ENCODE assay signal across 21 cellular contexts in genomic region chr4:5810770-5811430, GRCh38.
DNase-seq lines count a peak whose midpoint lies in the region; ATAC-seq and TF ChIP-seq lines count a peak whose summit lies in the region.
"Had no signal": no experiment of that assay in that cellular context is flagged by ENCODE, and none has a peak within 500 bp of the region (broad histone marks: within the 10 kb centered on the region; RNA-seq: fewer than 3 reads in every experiment).

No MANE protein-coding gene starts in this region.

- H3K4me3 Mint-ChIP-seq in endothelial cell (ENCODE audit: unreplicated experiment) (peak overlapping the region; percentile 8), Caco-2 (ENCODE audit: unreplicated experiment) (no peak overlapping the region)
- H3K4me3 Mint-ChIP-seq: B cell; CD8-positive, alpha-beta T cell; GM23338; HFFc6; IgD-negative memory B cell had no signal

- POLR2A ChIA-PET in Caco-2 (lab: Charles Lee) = no interaction called here

- intact Hi-C loops in cardiac septum (cut with DNase I) = loop anchor here (5.0 kb wide), 1 partner anchor 759 kb away; the partner anchor contains the start of gene STK32B
- intact Hi-C loops in right cardiac atrium (cut with DNase I) = loop anchor here in 2 of 4 donors (10.0 kb wide), 2 partner anchors 756 to 1326 kb away; partner anchors contain the start of gene STK32B (in 1 of the 2)
- intact Hi-C loops in psoas muscle (cut with DNase I) = loop anchor here (5.0 to 10.0 kb wide), 2 partner anchors 759 to 1326 kb away; partner anchors contain the start of gene STK32B (in 1 of the 2)
- intact Hi-C loops in Caco-2 (cut with micrococcal nuclease; ENCODE audit: unreplicated experiment) = no loop called here

- no peak for TF ChIP-seq POLR2A in Peyer's patch (IDR thresholded peaks at IDR 0.05)

- H3K27me3 Mint-ChIP-seq in endothelial cell (ENCODE audit: unreplicated experiment) = peaks cover 7% of the 10 kb centered on the region
- peaks cover 5% of the 10 kb centered on the region for H3K27me3 Mint-ChIP-seq in Caco-2 (ENCODE audit: insufficient read depth, unreplicated experiment)
- H3K27me3 Mint-ChIP-seq: B cell, IgD-negative memory B cell had no signal

- CTCF ChIA-PET in Caco-2 (lab: Charles Lee) = no interaction called here

- 85% methylated on average over 12 of the region's 12 CpGs for WGBS in right cardiac atrium
- WGBS in psoas muscle, 3 donors = 77 to 82% (median 78%) methylated on average over 12 of the region's 12 CpGs

- no TSS peak for BruUV-seq in Caco-2 (replicated peaks; lab: Mats Ljungman, UMichigan)

- H3K36me3 Mint-ChIP-seq in endothelial cell (ENCODE audit: low read depth, unreplicated experiment) (peaks cover 40% of the 10 kb centered on the region), Caco-2 (ENCODE audit: insufficient read depth, unreplicated experiment) (no peaks in the 10 kb centered on the region)
- H3K36me3 Mint-ChIP-seq: CD8-positive, alpha-beta T cell; IgD-negative memory B cell had no signal

- H3K4me3 ChIP-seq in right cardiac atrium (ENCODE audit: low read length) (no peak overlapping the region), Peyer's patch (no peak overlapping the region), psoas muscle (no peak overlapping the region), Caco-2 (ENCODE audit: low read depth, low read length) (no peak overlapping the region), coronary artery (no peak overlapping the region)
- H3K4me3 ChIP-seq: BLaER1 treated with 17β-estradiol and CSF1 and Interleukin-3, amounts not matched to agents 10 nM and 100 nM; GM23338 had no signal

- ATAC-seq in right cardiac atrium (no peak), psoas muscle (no peak)
- ATAC-seq: CD8-positive, alpha-beta T cell; GM23338; HCT116 had no signal

- no peak overlapping the region for H3K27ac Mint-ChIP-seq in endothelial cell (ENCODE audit: unreplicated experiment)
- no peak overlapping the region for H3K27ac Mint-ChIP-seq in Caco-2 (ENCODE audit: unreplicated experiment)
- H3K27ac Mint-ChIP-seq: B cell; CD8-positive, alpha-beta T cell; GM23338; IgD-negative memory B cell had no signal

- H3K27me3 ChIP-seq in right cardiac atrium (ENCODE audit: control insufficient read depth, insufficient read depth) = no peaks in the 10 kb centered on the region
- no peaks in the 10 kb centered on the region for H3K27me3 ChIP-seq in Peyer's patch
- H3K27me3 ChIP-seq in psoas muscle (ENCODE audit: insufficient read depth in 3 of 3, low read length in 2 of 3) = no peaks in the 10 kb centered on the region
- H3K27me3 ChIP-seq in Caco-2 (replicated peaks; ENCODE audit: control insufficient read depth, insufficient read depth, low read length) = no peaks in the 10 kb centered on the region; the same call in 1 of the 2 replicates
- H3K27me3 ChIP-seq: BLaER1 treated with 17β-estradiol and CSF1 and Interleukin-3, amounts not matched to agents 10 nM and 100 nM had no signal

- H3K9me3 Mint-ChIP-seq in endothelial cell (ENCODE audit: unreplicated experiment) = no peaks in the 10 kb centered on the region
- no peaks in the 10 kb centered on the region for H3K9me3 Mint-ChIP-seq in Caco-2 (ENCODE audit: unreplicated experiment)
- H3K9me3 Mint-ChIP-seq: GM23338, HFFc6, IgD-negative memory B cell had no signal

- no peak for TF ChIP-seq CTCF in Peyer's patch (IDR thresholded peaks at IDR 0.05)
- TF ChIP-seq CTCF in endothelial cell (IDR thresholded peaks at IDR 0.05; ENCODE audit: unreplicated experiment) = no peak
- TF ChIP-seq CTCF in psoas muscle (IDR thresholded peaks at IDR 0.05) = no peak
- TF ChIP-seq CTCF in Caco-2 (IDR thresholded peaks at IDR 0.05; ENCODE audit: insufficient read depth in 1 of 2, low read depth in 1 of 2, low read length in 1 of 2, severe bottlenecking in 1 of 2, unreplicated experiment in 1 of 2) = no peak
- no peak for TF ChIP-seq CTCF in coronary artery (IDR thresholded peaks at IDR 0.05)

- DNase-seq in cardiac septum (ENCODE audit: low spot score) (peak; percentile 35), right cardiac atrium (no peak), Peyer's patch (peak in 2 of 3 donors; percentile 17 to 19), endothelial cell (ENCODE audit: low spot score) (no peak), psoas muscle (no peak), Caco-2 (no peak), coronary artery (ENCODE audit: low spot score) (no peak)
- DNase-seq: 8988T; CD8-positive, alpha-beta T cell; DMS 273 treated with DMSO at 0.1 percent for 48 hours; DMS53; DND-41; EL; H7; HFFc6 had no signal

- H3K4me1 Mint-ChIP-seq in endothelial cell (ENCODE audit: unreplicated experiment) = peaks cover 5% of the 10 kb centered on the region
- no peaks in the 10 kb centered on the region for H3K4me1 Mint-ChIP-seq in Caco-2 (ENCODE audit: low read depth, unreplicated experiment)
- H3K4me1 Mint-ChIP-seq: B cell had no signal

- H3K9me3 ChIP-seq in right cardiac atrium (ENCODE audit: control insufficient read depth, low read length) (no peaks in the 10 kb centered on the region), Peyer's patch (no peaks in the 10 kb centered on the region), psoas muscle (peaks cover 6% of the 10 kb centered on the region), Caco-2 (no peaks in the 10 kb centered on the region)

- peaks cover 0 to 4% (median 0%) of the 10 kb centered on the region in 3 donors for H3K36me3 ChIP-seq in Peyer's patch
- peaks cover 0 to 8% of the 10 kb centered on the region in 2 donors for H3K36me3 ChIP-seq in psoas muscle (ENCODE audit: insufficient read depth in 1 of 2, low read depth in 1 of 2)
- no peaks in the 10 kb centered on the region for H3K36me3 ChIP-seq in Caco-2 (ENCODE audit: control insufficient read depth, insufficient read depth, low read length)

- H3K4me1 ChIP-seq in right cardiac atrium (ENCODE audit: control insufficient read depth, insufficient read depth, low read length) = no peaks in the 10 kb centered on the region
- H3K4me1 ChIP-seq in Peyer's patch = no peaks in the 10 kb centered on the region
- no peaks in the 10 kb centered on the region for H3K4me1 ChIP-seq in psoas muscle
- H3K4me1 ChIP-seq in Caco-2 = no peaks in the 10 kb centered on the region

- H3K27ac ChIP-seq in right cardiac atrium (ENCODE audit: low read length) (no peak overlapping the region), Peyer's patch (no peak overlapping the region), psoas muscle (no peak overlapping the region), coronary artery (no peak overlapping the region)
- H3K27ac ChIP-seq: HL-60 had no signal

Comparison
In these comparisons a context has a peak if more than half of its experiments do, and no peak if none do; other contexts are left out.
1. DNase-seq: peak in cardiac septum (single experiment) and Peyer's patch (2 of 3); none in right cardiac atrium (0 of 3), endothelial cell (single experiment), psoas muscle (0 of 2), Caco-2 (0 of 2) and coronary artery (single experiment).